In the genomic region with DNA sequence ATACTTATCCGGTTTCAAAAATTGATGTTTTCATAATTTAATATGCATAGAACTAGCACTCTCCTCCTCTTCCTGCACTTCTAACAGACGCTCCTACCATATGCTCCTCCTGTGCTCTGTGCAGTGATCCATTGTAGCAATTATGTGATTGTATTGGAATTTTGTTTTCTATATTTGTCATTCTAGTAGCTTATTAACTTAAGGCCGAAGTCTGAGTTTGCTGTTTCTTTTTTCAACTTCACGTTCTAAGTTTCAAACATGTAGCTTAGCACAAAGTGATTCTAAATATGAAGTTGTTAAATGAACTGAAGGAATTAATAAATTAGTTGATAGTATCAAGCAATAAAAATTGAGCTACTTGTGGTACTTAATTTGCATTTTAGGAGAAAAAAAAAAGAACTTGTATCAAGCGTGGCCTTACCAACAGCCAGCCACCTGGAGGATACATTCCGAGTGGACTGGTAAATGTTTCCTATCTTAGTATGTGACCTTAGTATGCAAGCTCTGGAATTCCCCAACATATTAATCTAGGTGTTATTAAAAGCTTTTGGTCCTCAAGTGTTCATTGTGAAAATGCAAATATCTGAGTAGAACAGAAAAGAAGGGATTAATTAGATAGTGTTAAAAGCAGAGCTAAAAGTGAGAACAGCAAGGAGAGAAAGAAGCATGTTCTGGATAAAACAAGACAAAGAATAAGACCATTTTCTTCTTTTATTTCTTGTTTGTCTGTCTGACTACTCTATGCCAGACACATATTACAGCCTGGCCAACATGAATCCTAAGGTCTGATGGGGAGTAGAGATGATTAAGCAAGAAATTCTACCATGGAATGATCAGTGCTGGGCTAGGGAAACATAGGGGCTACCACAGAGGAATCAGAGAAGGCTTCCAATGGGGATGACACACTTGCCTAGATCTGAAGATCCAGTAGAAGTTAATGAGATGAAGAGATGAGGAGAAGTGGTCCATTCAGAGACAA, we compare ENCODE assay signal across 14 cellular contexts.
DNase-seq lines count a peak whose midpoint lies in the region; ATAC-seq and TF ChIP-seq lines count a peak whose summit lies in the region.
"Had no signal": no experiment of that assay in that cellular context is flagged by ENCODE, and none has a peak within 500 bp of the region (broad histone marks: within the 10 kb centered on the region; RNA-seq: fewer than 3 reads in every experiment).

No MANE protein-coding gene starts in this region.

- H3K27ac Mint-ChIP-seq in progenitor cell of endocrine pancreas, result peak overlapping the region; percentile 83
- H3K27ac Mint-ChIP-seq: HFFc6 had no signal

- ATAC-seq in HG03442 (IDR thresholded peaks at IDR 0.05; ENCODE audit: unreplicated experiment), result no peak
- ATAC-seq in HG02970 (IDR thresholded peaks at IDR 0.05; ENCODE audit: low FRiP score, unreplicated experiment), result no peak
- ATAC-seq: SK-N-SH treated with all-trans-retinoic acid at 6 μM for 48 hours had no signal

- H3K36me3 Mint-ChIP-seq in progenitor cell of endocrine pancreas (ENCODE audit: insufficient read depth), result no peaks in the 10 kb centered on the region

- no peaks in the 10 kb centered on the region for H3K27me3 Mint-ChIP-seq in progenitor cell of endocrine pancreas

- H3K4me3 Mint-ChIP-seq in progenitor cell of endocrine pancreas (ENCODE audit: low read depth), result no peak overlapping the region
- H3K4me3 Mint-ChIP-seq: HFFc6 had no signal

- peak; percentile 87 for DNase-seq in Caki2 (ENCODE audit: low read depth)
- DNase-seq in NCI-H1694 treated with DMSO at 0.1 percent for 48 hours (lab: John Stamatoyannopoulos, UW), result peak; percentile 7
- DNase-seq in kidney tubule cell (ENCODE audit: low spot score), result peak; percentile 95
- DNase-seq in progenitor cell of endocrine pancreas (ENCODE audit: low spot score, unreplicated experiment), result no peak
- no peak for DNase-seq in GM13977 (ENCODE audit: low spot score)
- DNase-seq: HFFc6, IMR-90, NCI-H1417 treated with DMSO at 0.1 percent for 48 hours, NCI-H2081 treated with DMSO at 0.1 percent for 48 hours, NCI-H774, Right ventricle myocardium superior had no signal

- in situ Hi-C loops in Caki2 (cut with HindIII; ENCODE audit: low pct_unique_long_range_greater_than_20kb, low sequenced_read_pairs), result no loop called here
- in situ Hi-C loops in GM13977 (cut with MboI; ENCODE audit: low pct_unique_long_range_greater_than_20kb, low sequenced_read_pairs, unreplicated experiment), result no loop called here

- H3K4me1 Mint-ChIP-seq in progenitor cell of endocrine pancreas (ENCODE audit: low read depth), result peaks cover 17% of the 10 kb centered on the region

- no peak for TF ChIP-seq CTCF in progenitor cell of endocrine pancreas (IDR thresholded peaks at IDR 0.05; ENCODE audit: unreplicated experiment)
- TF ChIP-seq CTCF in GM13977 (IDR thresholded peaks at IDR 0.05; ENCODE audit: extremely low read depth, insufficient read depth, missing control alignments), result no peak

- H3K9me3 Mint-ChIP-seq in progenitor cell of endocrine pancreas (ENCODE audit: low read depth), result peaks cover 3% of the 10 kb centered on the region

Comparison
In these comparisons a context has a peak if more than half of its experiments do, and no peak if none do; other contexts are left out.
1. DNase-seq: peak in Caki2 (single experiment), NCI-H1694 treated with DMSO at 0.1 percent for 48 hours (single experiment) and kidney tubule cell (single experiment); none in progenitor cell of endocrine pancreas (single experiment) and GM13977 (single experiment).